ENCODE assay signal across 8 cellular contexts in the genomic region with DNA sequence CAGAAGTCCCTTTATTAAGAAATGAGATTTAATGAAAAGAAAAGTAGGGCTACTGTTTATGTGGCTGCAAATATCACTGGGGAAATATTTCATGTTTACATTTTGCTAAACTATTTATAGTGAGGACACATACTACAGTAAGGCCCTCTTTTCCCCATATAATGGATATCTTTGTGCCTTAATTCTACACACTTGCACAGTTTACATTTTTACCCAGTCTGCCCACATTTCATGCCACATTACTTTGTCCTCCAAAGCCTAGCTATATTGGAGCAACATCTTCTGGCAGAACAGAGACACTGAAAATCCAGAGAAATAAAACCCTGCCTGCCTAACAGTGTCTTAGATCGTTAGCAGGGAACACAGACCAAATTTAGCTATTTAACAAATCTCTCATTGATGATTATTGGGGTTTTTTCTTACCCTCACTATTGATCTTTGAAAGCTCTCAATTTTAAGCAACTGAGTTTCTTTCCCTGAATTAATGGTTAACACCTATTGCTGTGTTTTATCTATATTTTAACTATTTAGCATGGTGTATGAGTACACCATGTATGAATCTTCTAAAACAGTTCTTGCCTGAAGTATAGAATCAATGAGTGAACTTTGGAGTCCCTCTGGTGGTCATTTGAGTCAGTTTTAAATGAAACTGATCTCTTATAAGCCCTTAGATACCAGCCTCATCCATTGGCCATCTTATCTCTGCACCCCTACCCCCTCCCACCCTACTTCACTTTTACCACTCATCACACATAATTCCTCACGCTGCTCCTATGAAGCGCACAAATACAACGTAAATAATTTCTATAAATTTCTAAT.
DNase-seq lines count a peak whose midpoint lies in the region; ATAC-seq and FAIRE-seq lines count a peak whose summit lies in the region.

No MANE protein-coding gene starts in this region.

- H3K9me3 Mint-ChIP-seq in activated naive CD4-positive, alpha-beta T cell treated with anti-CD3 and anti-CD28 coated beads, Interleukin-2, amount 10 ng/mL, durations not matched to agents 7 days and 5 days: no peaks in the 10 kb centered on the region

- DNase-seq in CMK (ENCODE audit: low read depth) (peak; percentile 11), RPMI7951 (ENCODE audit: low read depth) (peak; percentile 46), glomerular visceral epithelial cell (ENCODE audit: extremely low spot score) (peak; percentile 52), urothelium cell line (ENCODE audit: low spot score) (peak; percentile 36), Right ventricle myocardium superior (no peak)
- DNase-seq in activated naive CD4-positive, alpha-beta T cell treated with anti-CD3 and anti-CD28 coated beads, Interleukin-2, amount 10 ng/mL, durations not matched to agents 7 days and 5 days: no peak

- CTCF ChIA-PET in activated naive CD4-positive, alpha-beta T cell treated with anti-CD3 and anti-CD28 coated beads, Interleukin-2, amount 10 ng/mL, durations not matched to agents 7 days and 5 days (lab: Charles Lee): interaction anchor here (0.6 to 1.2 kb wide), 6 partner anchors 8 to 840 kb away, joined by 3 to 4 read pairs (median 3); no protein-coding TSS in a partner anchor

- no peaks in the 10 kb centered on the region for H3K27me3 Mint-ChIP-seq in activated naive CD4-positive, alpha-beta T cell treated with anti-CD3 and anti-CD28 coated beads, Interleukin-2, amount 10 ng/mL, durations not matched to agents 7 days and 5 days

- no peak overlapping the region for H3K4me3 Mint-ChIP-seq in activated naive CD4-positive, alpha-beta T cell treated with anti-CD3 and anti-CD28 coated beads, Interleukin-2, amount 10 ng/mL, durations not matched to agents 7 days and 5 days

- peak; percentile 44 for FAIRE-seq in urothelium cell line (lab: Jason Lieb, UNC)

- no peak overlapping the region for H3K27ac Mint-ChIP-seq in activated naive CD4-positive, alpha-beta T cell treated with anti-CD3 and anti-CD28 coated beads, Interleukin-2, amount 10 ng/mL, durations not matched to agents 7 days and 5 days

- H3K36me3 Mint-ChIP-seq in activated naive CD4-positive, alpha-beta T cell treated with anti-CD3 and anti-CD28 coated beads, Interleukin-2, amount 10 ng/mL, durations not matched to agents 7 days and 5 days: no peaks in the 10 kb centered on the region

- no peaks in the 10 kb centered on the region for H3K4me1 Mint-ChIP-seq in activated naive CD4-positive, alpha-beta T cell treated with anti-CD3 and anti-CD28 coated beads, Interleukin-2, amount 10 ng/mL, durations not matched to agents 7 days and 5 days

- intact Hi-C loops in Right ventricle myocardium superior (cut with DNase I): no loop called here

- peak; percentile 76 for ATAC-seq in GM18907 (IDR thresholded peaks at IDR 0.05; ENCODE audit: unreplicated experiment)
- ATAC-seq in HG03520 (IDR thresholded peaks at IDR 0.05; ENCODE audit: unreplicated experiment): peak; percentile 83
- no peak for ATAC-seq in Right ventricle myocardium superior (ENCODE audit: poor library complexity)

Comparison
In these comparisons a context has a peak if more than half of its experiments do, and no peak if none do; other contexts are left out.
1. DNase-seq: peak in CMK (single experiment), RPMI7951 (single experiment), glomerular visceral epithelial cell (single experiment) and urothelium cell line (single experiment); none in activated naive CD4-positive, alpha-beta T cell treated with anti-CD3 and anti-CD28 coated beads, Interleukin-2, amount 10 ng/mL, durations not matched to agents 7 days and 5 days (single experiment) and Right ventricle myocardium superior (single experiment).